ENCODE assay signal across 10 cellular contexts in genomic region chr22:31218565-31219262, GRCh38. TPM values are rescaled to one million over a fixed set of nuclear protein-coding genes. Genes with fewer than 3 reads are reported as not detected.
DNase-seq lines count a peak whose midpoint lies in the region; ATAC-seq, FAIRE-seq and TF ChIP-seq lines count a peak whose summit lies in the region.
"Had no signal": no experiment of that assay in that cellular context is flagged by ENCODE, and none has a peak within 500 bp of the region (broad histone marks: within the 10 kb centered on the region; RNA-seq: fewer than 3 reads in every experiment).

No MANE protein-coding gene starts in this region.

- no peaks in the 10 kb centered on the region for H3K9me3 Mint-ChIP-seq in activated naive CD4-positive, alpha-beta T cell treated with anti-CD3 and anti-CD28 coated beads for 36 hours

- no peaks in the 10 kb centered on the region for H3K27me3 Mint-ChIP-seq in activated naive CD4-positive, alpha-beta T cell treated with anti-CD3 and anti-CD28 coated beads for 36 hours (ENCODE audit: low read depth)
- no peaks in the 10 kb centered on the region for H3K27me3 Mint-ChIP-seq in T-helper 17 cell

- in situ Hi-C loops in G401 (cut with HindIII; ENCODE audit: low sequenced_read_pairs) = no loop called here

- H3K36me3 Mint-ChIP-seq in activated naive CD4-positive, alpha-beta T cell treated with anti-CD3 and anti-CD28 coated beads for 36 hours (ENCODE audit: low read depth) = peaks cover 13% of the 10 kb centered on the region
- no peaks in the 10 kb centered on the region for H3K36me3 Mint-ChIP-seq in T-helper 17 cell (ENCODE audit: low read depth)

- WGBS in thymus = 83% methylated on average over 4 of the region's 4 CpGs

- no peak overlapping the region for H3K4me3 Mint-ChIP-seq in activated naive CD4-positive, alpha-beta T cell treated with anti-CD3 and anti-CD28 coated beads for 36 hours
- no peak overlapping the region for H3K4me3 Mint-ChIP-seq in T-helper 17 cell

- H3K4me1 Mint-ChIP-seq in activated naive CD4-positive, alpha-beta T cell treated with anti-CD3 and anti-CD28 coated beads for 36 hours (ENCODE audit: low read depth) = peaks cover 52% of the 10 kb centered on the region
- H3K4me1 Mint-ChIP-seq in T-helper 17 cell = peaks cover 51% of the 10 kb centered on the region

- FAIRE-seq in keratinocyte (lab: Jason Lieb, UNC) = peak; percentile 96

- no peaks in the 10 kb centered on the region for H4K20me1 ChIP-seq in keratinocyte (ENCODE audit: control insufficient read depth, extremely low read depth, insufficient read depth, low read length)

- no peak for DNase-seq in activated naive CD4-positive, alpha-beta T cell treated with anti-CD3 and anti-CD28 coated beads for 36 hours
- DNase-seq in activated naive CD4-positive, alpha-beta T cell treated with Interleukin-2 at 50 U/mL for 16 hours = no peak
- DNase-seq in T-helper 17 cell (no peak), keratinocyte (ENCODE audit: low read depth, low spot score) (no peak), G401 (ENCODE audit: low spot score) (no peak), caudate nucleus (lab: John Stamatoyannopoulos, UW) (no peak)
- DNase-seq: COR-L47 had no signal

- H3K9ac ChIP-seq in keratinocyte (ENCODE audit: control insufficient read depth, extremely low read depth, insufficient read depth, low read length) = no peak overlapping the region
- H3K9ac ChIP-seq: KMS-11 had no signal

- peak overlapping the region; percentile 72 for H3K4me2 ChIP-seq in keratinocyte (ENCODE audit: control insufficient read depth, extremely low read depth, insufficient read depth, low read depth, low read length)
- H3K4me2 ChIP-seq: KMS-11 had no signal

- ATAC-seq in T-helper 17 cell (no peak), HG03196 (IDR thresholded peaks at IDR 0.05; ENCODE audit: unreplicated experiment) (no peak)

- dilution Hi-C loops in keratinocyte (cut with MboI; ENCODE audit: extremely low pct_ligation_motif_present, low sequenced_read_pairs) = no loop called here

- H3K9me1 ChIP-seq in keratinocyte (ENCODE audit: control insufficient read depth, extremely low read depth, insufficient read depth, low read length) = no peaks in the 10 kb centered on the region

- H3K4me1 ChIP-seq in keratinocyte (ENCODE audit: control insufficient read depth, extremely low read depth, insufficient read depth, low read length) (peaks cover 15% of the 10 kb centered on the region), thymus (ENCODE audit: control insufficient read depth, insufficient read depth, low read length) (peaks cover 8% of the 10 kb centered on the region)

- peaks cover 20% of the 10 kb centered on the region for H3K79me2 ChIP-seq in keratinocyte (ENCODE audit: control insufficient read depth, insufficient read depth, low read length)

- peak overlapping the region; percentile 38 for H3K27ac Mint-ChIP-seq in activated naive CD4-positive, alpha-beta T cell treated with anti-CD3 and anti-CD28 coated beads for 36 hours
- H3K27ac Mint-ChIP-seq in T-helper 17 cell = peak overlapping the region; percentile 70

- CTCF ChIA-PET in activated naive CD4-positive, alpha-beta T cell treated with anti-CD3 and anti-CD28 coated beads for 36 hours (lab: Charles Lee) = interaction anchor here (0.7 to 2.4 kb wide), 9 partner anchors 9 to 416 kb away, joined by 3 to 10 read pairs (median 3); no protein-coding TSS in a partner anchor

- peak overlapping the region; percentile 36 for H3K27ac ChIP-seq in keratinocyte (ENCODE audit: control insufficient read depth, insufficient read depth, low read length)
- H3K27ac ChIP-seq in thymus (ENCODE audit: low read depth) = peak overlapping the region; percentile 18
- no peak overlapping the region for H3K27ac ChIP-seq in caudate nucleus (ENCODE audit: low read depth, low read length)
- H3K27ac ChIP-seq: KMS-11 had no signal

- H2AFZ ChIP-seq in keratinocyte (ENCODE audit: control insufficient read depth, low read length) = peak overlapping the region; percentile 76

- no peak for TF ChIP-seq CTCF in keratinocyte (optimal IDR thresholded peaks at IDR 0.05 in 1 of 3, IDR thresholded peaks at IDR 0.05 in 1 of 3, conservative IDR thresholded peaks at IDR 0.05 in 1 of 3; ENCODE audit: extremely low read depth in 1 of 3, insufficient read depth in 2 of 3, low read length in 3 of 3)

- H3K36me3 ChIP-seq in keratinocyte (ENCODE audit: control insufficient read depth in 2 of 2, extremely low read depth in 1 of 2, insufficient read depth in 2 of 2, low read length in 2 of 2) = peaks cover 0 to 3% of the 10 kb centered on the region in 2 experiments
- H3K36me3 ChIP-seq in thymus (ENCODE audit: control insufficient read depth, insufficient read depth) = peaks cover 4% of the 10 kb centered on the region

- H3K4me3 ChIP-seq in keratinocyte (ENCODE audit: control insufficient read depth in 2 of 3, extremely low read depth in 1 of 3, insufficient read depth in 2 of 3, low read depth in 1 of 3, low read length in 3 of 3) (peak overlapping the region in 2 of 3 experiments; percentile 26 to 39), thymus (ENCODE audit: low read length) (no peak overlapping the region)

- H3K9me3 ChIP-seq in T-helper 17 cell (ENCODE audit: control insufficient read depth, low read length, poor library complexity, severe bottlenecking) (no peaks in the 10 kb centered on the region), keratinocyte (ENCODE audit: control insufficient read depth, low read depth, low read length) (no peaks in the 10 kb centered on the region), thymus (ENCODE audit: control insufficient read depth) (no peaks in the 10 kb centered on the region)

- intact Hi-C loops in activated naive CD4-positive, alpha-beta T cell treated with anti-CD3 and anti-CD28 coated beads for 36 hours (cut with micrococcal nuclease) = loop anchor here (10.0 kb wide), 1 partner anchor 276 kb away; the partner anchor contains the start of gene SFI1

- H3K27me3 ChIP-seq in keratinocyte (ENCODE audit: control insufficient read depth, extremely low read depth, insufficient read depth, low read length) = no peaks in the 10 kb centered on the region
- no peaks in the 10 kb centered on the region for H3K27me3 ChIP-seq in thymus (ENCODE audit: control insufficient read depth, insufficient read depth)

RNA-seq across cellular contexts. Expression of gene LIMK2, which starts 6.6 kb away (rescaled TPM):
- total RNA-seq in activated naive CD4-positive, alpha-beta T cell treated with anti-CD3 and anti-CD28 coated beads for 36 hours = 10 to 100 TPM; 50.8 to 50.9 TPM
- 10 to 100 TPM; 20.7 to 25.3 TPM for total RNA-seq in T-helper 17 cell
- polyA plus RNA-seq in keratinocyte (28.8 to 56.3 TPM (median 42.6 TPM) in 3 replicates), thymus (32.6 TPM)
- polyA plus RNA-seq in keratinocyte (2011; ENCODE audit: low read depth) = 118 TPM
- polyA plus RNA-seq in keratinocyte (2011; cell fraction: cytosol; rRNA removed) = 49.1 and 67.7 TPM in 2 replicates
- 166 and 190 TPM in 2 replicates for polyA plus RNA-seq in keratinocyte (2011; cell fraction: nucleus; rRNA removed)
- polyA plus RNA-seq in keratinocyte (2012; ENCODE audit: low replicate concordance) = 97.8 and 136 TPM in 2 replicates
- polyA minus RNA-seq in keratinocyte = 62.9 to 141 TPM (median 89.5 TPM) in 3 replicates
- polyA minus RNA-seq in keratinocyte (2011; cell fraction: cytosol; rRNA and poly(A)+ RNA removed) = 27.8 TPM
- polyA minus RNA-seq in keratinocyte (2011; cell fraction: nucleus; rRNA and poly(A)+ RNA removed) = 91.0 and 121 TPM in 2 replicates
- total RNA-seq in G401 (2014; rRNA removed; shearing (Covaris generic)) = 49.9 and 58.0 TPM in 2 replicates

RNA-seq across cellular contexts. Expression of gene RNF185, which starts 58.7 kb away (rescaled TPM):
- 10 to 100 TPM; 11.3 to 12.3 TPM for total RNA-seq in activated naive CD4-positive, alpha-beta T cell treated with anti-CD3 and anti-CD28 coated beads for 36 hours
- total RNA-seq in T-helper 17 cell = 10 to 100 TPM; 10.5 to 11.2 TPM
- polyA plus RNA-seq in keratinocyte (35.1 to 44.3 TPM (median 35.4 TPM) in 3 replicates), thymus (21.7 TPM)
- 14.5 TPM for polyA plus RNA-seq in keratinocyte (2011; ENCODE audit: low read depth)
- polyA plus RNA-seq in keratinocyte (2011; cell fraction: cytosol; rRNA removed) = 28.0 and 37.6 TPM in 2 replicates
- 40.4 and 40.6 TPM in 2 replicates for polyA plus RNA-seq in keratinocyte (2011; cell fraction: nucleus; rRNA removed)
- polyA plus RNA-seq in keratinocyte (2012; ENCODE audit: low replicate concordance) = 21.1 and 36.6 TPM in 2 replicates
- polyA minus RNA-seq in keratinocyte = 19.9 to 33.9 TPM (median 27.0 TPM) in 3 replicates
- polyA minus RNA-seq in keratinocyte (2011; cell fraction: cytosol; rRNA and poly(A)+ RNA removed) = 20.1 TPM
- 17.8 and 25.9 TPM in 2 replicates for polyA minus RNA-seq in keratinocyte (2011; cell fraction: nucleus; rRNA and poly(A)+ RNA removed)
- total RNA-seq in G401 (2014; rRNA removed; shearing (Covaris generic)) = 45.7 and 54.8 TPM in 2 replicates
